In the genomic region with DNA sequence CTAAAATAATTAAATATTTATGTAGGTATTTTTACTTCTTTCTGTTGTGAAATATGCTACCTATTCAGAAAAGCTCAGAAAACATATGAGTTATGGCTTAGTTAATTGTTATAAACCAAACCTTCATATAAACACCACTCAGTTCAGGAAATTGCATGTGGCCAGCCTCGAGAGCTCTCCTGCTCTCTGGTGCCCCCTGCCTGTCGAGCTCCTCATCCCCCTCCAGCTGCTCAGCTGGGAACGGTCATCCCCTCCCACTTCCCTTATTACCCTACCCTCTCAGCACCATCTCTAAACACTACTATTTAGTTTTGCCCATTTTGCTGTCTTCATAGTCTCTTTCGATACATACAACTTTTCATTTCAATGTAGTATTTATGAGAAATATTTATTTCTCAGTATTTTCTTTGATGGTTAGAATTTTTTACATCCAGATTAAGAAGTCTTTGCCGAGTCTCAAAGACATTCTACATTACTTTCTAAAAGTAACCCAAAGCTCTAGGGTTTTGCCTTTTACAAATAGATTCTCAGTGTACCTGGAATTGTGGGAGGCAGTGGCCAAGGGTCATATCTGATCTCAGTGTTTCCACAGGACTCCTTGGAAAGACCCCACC, we compare ENCODE assay signal across 8 cellular contexts. TPM values are rescaled to one million over a fixed set of nuclear protein-coding genes. Genes with fewer than 3 reads are reported as not detected.
DNase-seq lines count a peak whose midpoint lies in the region; ATAC-seq and TF ChIP-seq lines count a peak whose summit lies in the region.

No MANE protein-coding gene starts in this region.

- H3K9me3 Mint-ChIP-seq in activated naive CD4-positive, alpha-beta T cell treated with anti-CD3 and anti-CD28 coated beads, Interleukin-2, amount 10 ng/mL, durations not matched to agents 7 days and 5 days, result peaks cover 15% of the 10 kb centered on the region

- WGBS in psoas muscle, 3 donors, result 23 to 29% (median 24%) methylated on average over 5 of the region's 5 CpGs

- peak overlapping the region; percentile 59 for H3K27ac Mint-ChIP-seq in activated naive CD4-positive, alpha-beta T cell treated with anti-CD3 and anti-CD28 coated beads, Interleukin-2, amount 10 ng/mL, durations not matched to agents 7 days and 5 days

- DNase-seq in GF-D8 (lab: John Stamatoyannopoulos, UW) (peak; percentile 68), GOT3 (lab: John Stamatoyannopoulos, UW) (peak; percentile 2), MG63 (peak; percentile 61), head of caudate nucleus (peak; percentile 43 to 95 (median 82)), psoas muscle (peak; percentile 76 to 89), cortex of kidney (lab: John Stamatoyannopoulos, UW) (no peak)
- peak; percentile 90 for DNase-seq in activated naive CD4-positive, alpha-beta T cell treated with anti-CD3 and anti-CD28 coated beads, Interleukin-2, amount 10 ng/mL, durations not matched to agents 7 days and 5 days

- no peak overlapping the region for H3K27ac ChIP-seq in psoas muscle

- CTCF ChIA-PET in activated naive CD4-positive, alpha-beta T cell treated with anti-CD3 and anti-CD28 coated beads, Interleukin-2, amount 10 ng/mL, durations not matched to agents 7 days and 5 days (lab: Charles Lee), result interaction anchor here (0.7 to 4.5 kb wide), 51 partner anchors 10 to 229 kb away, joined by 3 to 70 read pairs (median 5); no protein-coding TSS in a partner anchor

- H3K27me3 Mint-ChIP-seq in activated naive CD4-positive, alpha-beta T cell treated with anti-CD3 and anti-CD28 coated beads, Interleukin-2, amount 10 ng/mL, durations not matched to agents 7 days and 5 days, result peaks cover 32% of the 10 kb centered on the region

- H3K4me3 ChIP-seq in MG63, result no peak overlapping the region
- no peak overlapping the region for H3K4me3 ChIP-seq in psoas muscle

- peak; percentile 100 for ATAC-seq in SK-N-SH treated with all-trans-retinoic acid at 6 μM for 48 hours
- peak; percentile 95 to 99 (median 96) for ATAC-seq in psoas muscle

- H3K27me3 ChIP-seq in MG63 (no peaks in the 10 kb centered on the region), psoas muscle (ENCODE audit: insufficient read depth in 3 of 3, low read length in 2 of 3) (no peaks in the 10 kb centered on the region)

- H3K9me3 ChIP-seq in MG63, result no peaks in the 10 kb centered on the region
- H3K9me3 ChIP-seq in psoas muscle, result no peaks in the 10 kb centered on the region

- no peak overlapping the region for H3K4me3 Mint-ChIP-seq in activated naive CD4-positive, alpha-beta T cell treated with anti-CD3 and anti-CD28 coated beads, Interleukin-2, amount 10 ng/mL, durations not matched to agents 7 days and 5 days

- no peaks in the 10 kb centered on the region for H3K4me1 ChIP-seq in psoas muscle

- H3K36me3 ChIP-seq in MG63 (no peaks in the 10 kb centered on the region), psoas muscle (ENCODE audit: insufficient read depth in 1 of 2, low read depth in 1 of 2) (no peaks in the 10 kb centered on the region)

- peak; percentile 98 for TF ChIP-seq CTCF in psoas muscle (IDR thresholded peaks at IDR 0.05)

- intact Hi-C loops in head of caudate nucleus (cut with DNase I) (loop anchor here (10.0 kb wide), 1 partner anchor 54 kb away; a partner anchor contains a TSS), psoas muscle (cut with DNase I) (loop anchor here (2.0 to 10.0 kb wide), 7 partner anchors 52 to 374 kb away; a partner anchor contains a TSS)

- peaks cover 13% of the 10 kb centered on the region for H3K36me3 Mint-ChIP-seq in activated naive CD4-positive, alpha-beta T cell treated with anti-CD3 and anti-CD28 coated beads, Interleukin-2, amount 10 ng/mL, durations not matched to agents 7 days and 5 days

- H3K4me1 Mint-ChIP-seq in activated naive CD4-positive, alpha-beta T cell treated with anti-CD3 and anti-CD28 coated beads, Interleukin-2, amount 10 ng/mL, durations not matched to agents 7 days and 5 days, result peaks cover 21% of the 10 kb centered on the region

TF ChIP-seq in SK-N-SH treated with all-trans-retinoic acid at 6 μM for 48 hours, 23 proteins besides CTCF, POLR2A, EP300 and RAD21:
- TF ChIP-seq TCF4 (CRISPR knock-in tag; IDR thresholded peaks at IDR 0.05; ENCODE audit: borderline replicate concordance) (no peak), ISL1 (CRISPR knock-in tag; IDR thresholded peaks at IDR 0.05) (no peak), ZNF8 (CRISPR knock-in tag; IDR thresholded peaks at IDR 0.05) (no peak), GLIS3 (CRISPR knock-in tag; IDR thresholded peaks at IDR 0.05) (no peak), CSDC2 (CRISPR knock-in tag; IDR thresholded peaks at IDR 0.05) (no peak), ZNF70 (CRISPR knock-in tag; IDR thresholded peaks at IDR 0.05) (no peak), ARNTL (CRISPR knock-in tag; IDR thresholded peaks at IDR 0.05; ENCODE audit: borderline replicate concordance, low read depth) (no peak), ZC3H10 (CRISPR knock-in tag; IDR thresholded peaks at IDR 0.05) (no peak), RARB (CRISPR knock-in tag; IDR thresholded peaks at IDR 0.05) (no peak), ESRRG (CRISPR knock-in tag; IDR thresholded peaks at IDR 0.05) (no peak), ZNF565 (CRISPR knock-in tag; conservative IDR thresholded peaks at IDR 0.05; ENCODE audit: low read depth) (no peak), ZFP3 (CRISPR knock-in tag; IDR thresholded peaks at IDR 0.05) (no peak), TOX (CRISPR knock-in tag; IDR thresholded peaks at IDR 0.05; ENCODE audit: borderline replicate concordance) (no peak)
- TF ChIP-seq, protein P1, sequence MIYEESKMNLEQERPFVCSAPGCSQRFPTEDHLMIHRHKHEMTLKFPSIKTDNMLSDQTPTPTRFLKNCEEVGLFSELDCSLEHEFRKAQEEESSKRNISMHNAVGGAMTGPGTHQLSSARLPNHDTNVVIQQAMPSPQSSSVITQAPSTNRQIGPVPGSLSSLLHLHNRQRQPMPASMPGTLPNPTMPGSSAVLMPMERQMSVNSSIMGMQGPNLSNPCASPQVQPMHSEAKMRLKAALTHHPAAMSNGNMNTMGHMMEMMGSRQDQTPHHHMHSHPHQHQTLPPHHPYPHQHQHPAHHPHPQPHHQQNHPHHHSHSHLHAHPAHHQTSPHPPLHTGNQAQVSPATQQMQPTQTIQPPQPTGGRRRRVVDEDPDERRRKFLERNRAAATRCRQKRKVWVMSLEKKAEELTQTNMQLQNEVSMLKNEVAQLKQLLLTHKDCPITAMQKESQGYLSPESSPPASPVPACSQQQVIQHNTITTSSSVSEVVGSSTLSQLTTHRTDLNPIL (CRISPR knock-in tag; IDR thresholded peaks at IDR 0.05; ENCODE audit: low read depth), result no peak
- TF ChIP-seq, protein P2, sequence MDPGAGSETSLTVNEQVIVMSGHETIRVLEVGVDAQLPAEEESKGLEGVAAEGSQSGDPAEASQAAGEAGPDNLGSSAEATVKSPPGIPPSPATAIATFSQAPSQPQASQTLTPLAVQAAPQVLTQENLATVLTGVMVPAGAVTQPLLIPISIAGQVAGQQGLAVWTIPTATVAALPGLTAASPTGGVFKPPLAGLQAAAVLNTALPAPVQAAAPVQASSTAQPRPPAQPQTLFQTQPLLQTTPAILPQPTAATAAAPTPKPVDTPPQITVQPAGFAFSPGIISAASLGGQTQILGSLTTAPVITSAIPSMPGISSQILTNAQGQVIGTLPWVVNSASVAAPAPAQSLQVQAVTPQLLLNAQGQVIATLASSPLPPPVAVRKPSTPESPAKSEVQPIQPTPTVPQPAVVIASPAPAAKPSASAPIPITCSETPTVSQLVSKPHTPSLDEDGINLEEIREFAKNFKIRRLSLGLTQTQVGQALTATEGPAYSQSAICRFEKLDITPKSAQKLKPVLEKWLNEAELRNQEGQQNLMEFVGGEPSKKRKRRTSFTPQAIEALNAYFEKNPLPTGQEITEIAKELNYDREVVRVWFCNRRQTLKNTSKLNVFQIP (CRISPR knock-in tag; IDR thresholded peaks at IDR 0.05; ENCODE audit: borderline replicate concordance, low read depth), result no peak
- TF ChIP-seq, protein P3, sequence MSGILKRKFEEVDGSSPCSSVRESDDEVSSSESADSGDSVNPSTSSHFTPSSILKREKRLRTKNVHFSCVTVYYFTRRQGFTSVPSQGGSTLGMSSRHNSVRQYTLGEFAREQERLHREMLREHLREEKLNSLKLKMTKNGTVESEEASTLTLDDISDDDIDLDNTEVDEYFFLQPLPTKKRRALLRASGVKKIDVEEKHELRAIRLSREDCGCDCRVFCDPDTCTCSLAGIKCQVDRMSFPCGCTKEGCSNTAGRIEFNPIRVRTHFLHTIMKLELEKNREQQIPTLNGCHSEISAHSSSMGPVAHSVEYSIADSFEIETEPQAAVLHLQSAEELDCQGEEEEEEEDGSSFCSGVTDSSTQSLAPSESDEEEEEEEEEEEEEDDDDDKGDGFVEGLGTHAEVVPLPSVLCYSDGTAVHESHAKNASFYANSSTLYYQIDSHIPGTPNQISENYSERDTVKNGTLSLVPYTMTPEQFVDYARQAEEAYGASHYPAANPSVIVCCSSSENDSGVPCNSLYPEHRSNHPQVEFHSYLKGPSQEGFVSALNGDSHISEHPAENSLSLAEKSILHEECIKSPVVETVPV (CRISPR knock-in tag; IDR thresholded peaks at IDR 0.05), result no peak
- TF ChIP-seq, protein P4, sequence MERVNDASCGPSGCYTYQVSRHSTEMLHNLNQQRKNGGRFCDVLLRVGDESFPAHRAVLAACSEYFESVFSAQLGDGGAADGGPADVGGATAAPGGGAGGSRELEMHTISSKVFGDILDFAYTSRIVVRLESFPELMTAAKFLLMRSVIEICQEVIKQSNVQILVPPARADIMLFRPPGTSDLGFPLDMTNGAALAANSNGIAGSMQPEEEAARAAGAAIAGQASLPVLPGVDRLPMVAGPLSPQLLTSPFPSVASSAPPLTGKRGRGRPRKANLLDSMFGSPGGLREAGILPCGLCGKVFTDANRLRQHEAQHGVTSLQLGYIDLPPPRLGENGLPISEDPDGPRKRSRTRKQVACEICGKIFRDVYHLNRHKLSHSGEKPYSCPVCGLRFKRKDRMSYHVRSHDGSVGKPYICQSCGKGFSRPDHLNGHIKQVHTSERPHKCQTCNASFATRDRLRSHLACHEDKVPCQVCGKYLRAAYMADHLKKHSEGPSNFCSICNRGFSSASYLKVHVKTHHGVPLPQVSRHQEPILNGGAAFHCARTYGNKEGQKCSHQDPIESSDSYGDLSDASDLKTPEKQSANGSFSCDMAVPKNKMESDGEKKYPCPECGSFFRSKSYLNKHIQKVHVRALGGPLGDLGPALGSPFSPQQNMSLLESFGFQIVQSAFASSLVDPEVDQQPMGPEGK (CRISPR knock-in tag; IDR thresholded peaks at IDR 0.05; ENCODE audit: borderline replicate concordance), result no peak

RNA-seq across cellular contexts. Expression of a gene that starts 51.2 kb away (rescaled TPM):
- 0.23 and 0.86 TPM in 2 replicates for total RNA-seq in MG63 (2014; rRNA removed; shearing (Covaris generic); ENCODE audit: low replicate concordance)
- total RNA-seq in psoas muscle, result 100 to 1,000 TPM in 1 of 4 donors, 10 to 100 TPM in 3; 32.1 to 111 (median 63.6) TPM
- 10 to 100 TPM in 2 of 3 donors, 1 to 10 TPM in 1; 9.3 to 26.8 (median 22.3) TPM for polyA plus RNA-seq in psoas muscle

RNA-seq across cellular contexts. Expression of a gene that starts 55.7 kb away (rescaled TPM):
- 3.5 TPM in 1 of 2 replicates, not detected in the other for total RNA-seq in MG63 (2014; rRNA removed; shearing (Covaris generic); ENCODE audit: low replicate concordance)
- total RNA-seq in psoas muscle, result 100 to 1,000 TPM in 1 of 4 donors, 10 to 100 TPM in 2, 1 to 10 TPM in 1; 2.4 to 185 (median 13.8) TPM
- polyA plus RNA-seq in psoas muscle, result 100 to 1,000 TPM in 2 of 3 donors, 10 to 100 TPM in 1; 30.7 to 288 (median 189) TPM

Comparison
In these comparisons a context has a peak if more than half of its experiments do, and no peak if none do; other contexts are left out.
1. RNA of a gene that starts 51.2 kb away (total RNA-seq): 32.1 to 111 TPM in psoas muscle; 0.23 to 0.86 TPM in MG63; every median in the first group is over 10 times any median in the second.